8 cellular contexts compared by ENCODE assay signal in the genomic region with DNA sequence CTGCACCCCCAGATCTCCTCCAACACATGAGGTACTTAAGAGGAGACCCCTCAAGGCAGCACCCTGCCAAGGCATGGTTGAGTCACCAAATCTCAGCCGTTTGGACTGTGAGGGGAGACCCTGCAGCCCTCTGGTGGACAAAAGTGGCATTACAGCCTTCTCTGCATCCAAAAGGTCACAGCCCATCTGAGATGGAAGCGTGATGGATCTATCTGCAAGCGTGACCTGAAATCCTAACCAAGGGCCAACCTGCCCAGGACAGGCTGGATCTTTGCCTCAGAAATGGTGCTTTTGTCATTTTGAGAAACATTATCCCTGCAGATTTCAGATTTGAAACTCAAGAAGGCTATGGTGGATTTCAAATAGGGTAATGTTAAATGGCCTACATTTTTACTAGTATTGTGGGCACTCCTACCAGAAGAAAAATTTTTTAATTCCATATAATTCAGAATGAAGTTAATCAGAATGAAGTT. TPM values are rescaled to one million over a fixed set of nuclear protein-coding genes. Genes with fewer than 3 reads are reported as not detected.
DNase-seq lines count a peak whose midpoint lies in the region; ATAC-seq and TF ChIP-seq lines count a peak whose summit lies in the region.

No MANE protein-coding gene starts in this region.

- H3K9ac ChIP-seq in trophoblast cell (ENCODE audit: low read length): no peak overlapping the region

- TF ChIP-seq CTCF in upper lobe of left lung (IDR thresholded peaks at IDR 0.05): peak; percentile 63 to 94 (median 76)

- no peak overlapping the region for H3K27ac ChIP-seq in trophoblast cell (ENCODE audit: low read depth, low read length)
- H3K27ac ChIP-seq in upper lobe of left lung: no peak overlapping the region

- no peaks in the 10 kb centered on the region for H3K79me1 ChIP-seq in trophoblast cell (ENCODE audit: low read length)

- H2BK120ac ChIP-seq in trophoblast cell (ENCODE audit: insufficient read depth, low read length, poor library complexity): no peak overlapping the region

- peak; percentile 62 to 94 for ATAC-seq in upper lobe of left lung (ENCODE audit: low FRiP score in 2 of 2)

- peaks cover 29% of the 10 kb centered on the region for H3K27me3 Mint-ChIP-seq in activated naive CD4-positive, alpha-beta T cell treated with anti-CD3 and anti-CD28 coated beads, Interleukin-2, amount 10 ng/mL, durations not matched to agents 7 days and 5 days

- TF ChIP-seq POLR2A in upper lobe of left lung (IDR thresholded peaks at IDR 0.05): no peak

- peaks cover 2 to 7% of the 10 kb centered on the region in 2 experiments for H3K4me1 ChIP-seq in trophoblast cell (ENCODE audit: control insufficient read depth in 1 of 2, insufficient read depth in 2 of 2, low read length in 2 of 2)
- H3K4me1 ChIP-seq in upper lobe of left lung: no peaks in the 10 kb centered on the region

- CTCF ChIA-PET in activated naive CD4-positive, alpha-beta T cell treated with anti-CD3 and anti-CD28 coated beads, Interleukin-2, amount 10 ng/mL, durations not matched to agents 7 days and 5 days (lab: Charles Lee): interaction anchor here (0.8 to 2.3 kb wide), 10 partner anchors 12 to 340 kb away, joined by 4 to 32 read pairs (median 6); partner anchors contain the start of gene DHRS4

- H3K27ac Mint-ChIP-seq in activated naive CD4-positive, alpha-beta T cell treated with anti-CD3 and anti-CD28 coated beads, Interleukin-2, amount 10 ng/mL, durations not matched to agents 7 days and 5 days: no peak overlapping the region

- peak; percentile 51 to 84 (median 78) for DNase-seq in NCI-H1417 (lab: John Stamatoyannopoulos, UW)
- DNase-seq in NCI-H1417 treated with DMSO at 0.1 percent for 48 hours (lab: John Stamatoyannopoulos, UW): no peak
- peak; percentile 58 for DNase-seq in HuH-7.5 (ENCODE audit: low spot score)
- peak; percentile 73 for DNase-seq in SK-N-DZ (ENCODE audit: low spot score)
- DNase-seq in activated naive CD4-positive, alpha-beta T cell treated with anti-CD3 and anti-CD28 coated beads, Interleukin-2, amount 10 ng/mL, durations not matched to agents 7 days and 5 days: peak; percentile 89
- DNase-seq in glomerular visceral epithelial cell (ENCODE audit: extremely low spot score): peak; percentile 70
- peak; percentile 56 to 89 for DNase-seq in trophoblast cell
- peak in 1 of 2 donors; percentile 73 for DNase-seq in upper lobe of left lung

- H3K4me3 ChIP-seq in trophoblast cell (ENCODE audit: low read depth, low read length) (no peak overlapping the region), upper lobe of left lung (no peak overlapping the region)

- H3K18ac ChIP-seq in trophoblast cell (ENCODE audit: low read length): no peak overlapping the region

- TF ChIP-seq EP300 in upper lobe of left lung (IDR thresholded peaks at IDR 0.05): no peak

- H3K14ac ChIP-seq in trophoblast cell (ENCODE audit: low read length): no peak overlapping the region

- no peak overlapping the region for H3K23ac ChIP-seq in trophoblast cell (ENCODE audit: low read length)

- H3K9me3 ChIP-seq in trophoblast cell (ENCODE audit: insufficient read depth, low read depth, low read length) (peaks cover 3% of the 10 kb centered on the region), upper lobe of left lung (no peaks in the 10 kb centered on the region)

- no peaks in the 10 kb centered on the region for H3K4me1 Mint-ChIP-seq in activated naive CD4-positive, alpha-beta T cell treated with anti-CD3 and anti-CD28 coated beads, Interleukin-2, amount 10 ng/mL, durations not matched to agents 7 days and 5 days

- no peak overlapping the region for H2BK12ac ChIP-seq in trophoblast cell (ENCODE audit: low read length)

- no peak overlapping the region for H4K12ac ChIP-seq in trophoblast cell (ENCODE audit: low read depth, low read length)

- no CpG with 5 or more reads among the region's 3 CpGs for WGBS in trophoblast cell (ENCODE audit: extremely low coverage, insufficient coverage, insufficient read length)
- WGBS in upper lobe of left lung, 2 donors: 3 to 10% methylated on average over 2 to 3 of the region's 3 CpGs

- H2AK5ac ChIP-seq in trophoblast cell (ENCODE audit: low read length): no peak overlapping the region

- no peaks in the 10 kb centered on the region for H3K79me2 ChIP-seq in trophoblast cell (ENCODE audit: control insufficient read depth, insufficient read depth, low read length, poor library complexity)

- H3K9me3 Mint-ChIP-seq in activated naive CD4-positive, alpha-beta T cell treated with anti-CD3 and anti-CD28 coated beads, Interleukin-2, amount 10 ng/mL, durations not matched to agents 7 days and 5 days: no peaks in the 10 kb centered on the region

- H2AFZ ChIP-seq in trophoblast cell (ENCODE audit: insufficient read depth, low read length, poor library complexity): no peak overlapping the region

- no peak overlapping the region for H3K4ac ChIP-seq in trophoblast cell (ENCODE audit: low read depth, low read length)

- H3K27me3 ChIP-seq in trophoblast cell (ENCODE audit: insufficient read depth, low read length) (no peaks in the 10 kb centered on the region), upper lobe of left lung (no peaks in the 10 kb centered on the region)

- H2BK5ac ChIP-seq in trophoblast cell (ENCODE audit: low read depth, low read length, poor library complexity): no peak overlapping the region

- no peak overlapping the region for H3K4me2 ChIP-seq in trophoblast cell (ENCODE audit: low read length)

- no peak overlapping the region for H4K91ac ChIP-seq in trophoblast cell (ENCODE audit: low read depth, low read length)

- no peak overlapping the region for H3K4me3 Mint-ChIP-seq in activated naive CD4-positive, alpha-beta T cell treated with anti-CD3 and anti-CD28 coated beads, Interleukin-2, amount 10 ng/mL, durations not matched to agents 7 days and 5 days

- no peak overlapping the region for H4K8ac ChIP-seq in trophoblast cell (ENCODE audit: low read depth, low read length)

- H3K36me3 ChIP-seq in trophoblast cell (ENCODE audit: control insufficient read depth in 1 of 2, insufficient read depth in 2 of 2, low read length in 2 of 2) (no peaks in the 10 kb centered on the region), upper lobe of left lung (no peaks in the 10 kb centered on the region)

- no peaks in the 10 kb centered on the region for H3K36me3 Mint-ChIP-seq in activated naive CD4-positive, alpha-beta T cell treated with anti-CD3 and anti-CD28 coated beads, Interleukin-2, amount 10 ng/mL, durations not matched to agents 7 days and 5 days

RNA-seq across cellular contexts. Expression of gene DHRS4, which starts 23.7 kb away (rescaled TPM):
- polyA plus RNA-seq in SK-N-DZ (2014; cell fraction: cytosol; rRNA removed): 10.4 and 10.7 TPM in 2 replicates
- polyA plus RNA-seq in SK-N-DZ (2014; cell fraction: nucleus; rRNA removed): 2.7 and 5.5 TPM in 2 replicates
- polyA plus RNA-seq in trophoblast cell (2013): 11.9 and 12.2 TPM in 2 replicates
- total RNA-seq in upper lobe of left lung: 10 to 100 TPM; 30.3 to 57.9 (median 33.8) TPM

RNA-seq across cellular contexts. Expression of gene DHRS4L2, which starts 58.9 kb away (rescaled TPM):
- 1.9 and 4.2 TPM in 2 replicates for polyA plus RNA-seq in SK-N-DZ (2014; cell fraction: cytosol; rRNA removed)
- 0.17 and 3.4 TPM in 2 replicates for polyA plus RNA-seq in SK-N-DZ (2014; cell fraction: nucleus; rRNA removed)
- 16.3 and 16.6 TPM in 2 replicates for polyA plus RNA-seq in trophoblast cell (2013)
- 10 to 100 TPM; 13.2 to 27.4 (median 18.2) TPM for total RNA-seq in upper lobe of left lung
